In genomic region chr2:83967854-83968253, GRCh38 we compare ENCODE assay signal across 19 cellular contexts.
DNase-seq lines count a peak whose midpoint lies in the region; ATAC-seq, FAIRE-seq and TF ChIP-seq lines count a peak whose summit lies in the region.
"Had no signal": no experiment of that assay in that cellular context is flagged by ENCODE, and none has a peak within 500 bp of the region (broad histone marks: within the 10 kb centered on the region; RNA-seq: fewer than 3 reads in every experiment).

No MANE protein-coding gene starts in this region.

- H3K79me2 ChIP-seq in astrocyte (ENCODE audit: insufficient read depth, low read length) (no peaks in the 10 kb centered on the region), mesendoderm (ENCODE audit: control insufficient read depth, insufficient read depth, low read length) (no peaks in the 10 kb centered on the region)
- H3K79me2 ChIP-seq: hepatocyte had no signal

- H3K56ac ChIP-seq in mesendoderm (ENCODE audit: low read length), result no peak overlapping the region

- H3K27me3 ChIP-seq in astrocyte (ENCODE audit: insufficient read depth, low read length) (no peaks in the 10 kb centered on the region), mesendoderm (ENCODE audit: insufficient read depth, low read length, poor library complexity) (no peaks in the 10 kb centered on the region)
- H3K27me3 ChIP-seq: hepatocyte, suprapubic skin had no signal

- no peak overlapping the region for H3K27ac ChIP-seq in astrocyte (ENCODE audit: low read depth, low read length)
- H3K27ac ChIP-seq in mesendoderm (ENCODE audit: low read depth, low read length), result no peak overlapping the region
- H3K27ac ChIP-seq: hepatocyte, suprapubic skin had no signal

- no peak overlapping the region for H3K9ac ChIP-seq in astrocyte (ENCODE audit: low read length)
- no peak overlapping the region for H3K9ac ChIP-seq in mesendoderm (ENCODE audit: low read length)

- H3K4me3 Mint-ChIP-seq in astrocyte (ENCODE audit: unreplicated experiment) (no peak overlapping the region), T-helper 17 cell (no peak overlapping the region), HFFc6 (no peak overlapping the region)
- H3K4me3 Mint-ChIP-seq: activated CD4-positive, alpha-beta T cell treated with anti-CD3 and anti-CD28 coated beads, Interleukin-2, amount 10 ng/mL, durations not matched to agents 24 days and 14 days; B cell; effector memory CD8-positive, alpha-beta T cell; nephron progenitor cell had no signal

- no peaks in the 10 kb centered on the region for H3K4me1 ChIP-seq in astrocyte (ENCODE audit: insufficient read depth, low read length)
- no peaks in the 10 kb centered on the region for H3K4me1 ChIP-seq in mesendoderm (ENCODE audit: control insufficient read depth, low read depth, low read length)
- H3K4me1 ChIP-seq: suprapubic skin had no signal

- WGBS in mesendoderm (ENCODE audit: extremely low coverage, insufficient coverage, low lambda C conversion rate), result no CpG with 5 or more reads among the region's 2 CpGs

- H4K8ac ChIP-seq in mesendoderm (ENCODE audit: low read depth, low read length), result no peak overlapping the region

- H2BK5ac ChIP-seq in mesendoderm (ENCODE audit: low read length), result no peak overlapping the region

- no peak overlapping the region for H3K23ac ChIP-seq in mesendoderm (ENCODE audit: low read length)

- ATAC-seq in T-helper 17 cell (no peak), HG03025 (IDR thresholded peaks at IDR 0.05; ENCODE audit: low FRiP score, unreplicated experiment) (no peak)
- ATAC-seq: effector memory CD8-positive, alpha-beta T cell had no signal

- H3K18ac ChIP-seq in mesendoderm (ENCODE audit: low read length), result no peak overlapping the region

- H3K9me3 ChIP-seq in astrocyte (ENCODE audit: insufficient read depth, low read depth, low read length) (no peaks in the 10 kb centered on the region), T-helper 17 cell (ENCODE audit: control insufficient read depth, low read length, poor library complexity, severe bottlenecking) (no peaks in the 10 kb centered on the region)
- H3K9me3 ChIP-seq: HAP-1, suprapubic skin had no signal

- no peak overlapping the region for H3K4ac ChIP-seq in mesendoderm (ENCODE audit: low read depth, low read length)

- no peak overlapping the region for H4K5ac ChIP-seq in mesendoderm (ENCODE audit: low read length)

- no peak overlapping the region for H3K4me3 ChIP-seq in astrocyte (ENCODE audit: insufficient read depth, low read depth, low read length)
- H3K4me3 ChIP-seq in mesendoderm (ENCODE audit: low read length), result no peak overlapping the region
- H3K4me3 ChIP-seq: HAP-1, hepatocyte, suprapubic skin had no signal

- H2BK15ac ChIP-seq in mesendoderm (replicated peaks; ENCODE audit: low read depth), result no peak overlapping the region

- H2BK120ac ChIP-seq in mesendoderm (ENCODE audit: low read depth, low read length), result no peak overlapping the region

- TF ChIP-seq CTCF in GM12872 (IDR thresholded peaks at IDR 0.05; ENCODE audit: insufficient read depth, low read depth, low read length), result peak; percentile 32; the same call in 2 of the 3 replicates
- TF ChIP-seq CTCF in astrocyte (IDR thresholded peaks at IDR 0.05; ENCODE audit: insufficient read depth, low read depth, low read length), result no peak
- TF ChIP-seq CTCF in HFFc6 (IDR thresholded peaks at IDR 0.05), result no peak

- FAIRE-seq in astrocyte (lab: Jason Lieb, UNC), result no peak
- FAIRE-seq: RCC 7860 had no signal

- no peak overlapping the region for H2AK5ac ChIP-seq in mesendoderm (ENCODE audit: low read length)

- H3K27ac Mint-ChIP-seq in astrocyte (ENCODE audit: unreplicated experiment) (peak overlapping the region; percentile 42), T-helper 17 cell (no peak overlapping the region), HFFc6 (no peak overlapping the region)
- H3K27ac Mint-ChIP-seq: activated CD4-positive, alpha-beta T cell treated with anti-CD3 and anti-CD28 coated beads, Interleukin-2, amount 10 ng/mL, durations not matched to agents 24 days and 14 days; B cell; effector memory CD8-positive, alpha-beta T cell; nephron progenitor cell had no signal

- H3K36me3 ChIP-seq in astrocyte (ENCODE audit: insufficient read depth, low read length) (no peaks in the 10 kb centered on the region), mesendoderm (ENCODE audit: control insufficient read depth, insufficient read depth, low read length) (no peaks in the 10 kb centered on the region)
- H3K36me3 ChIP-seq: HAP-1, suprapubic skin had no signal

- H3K4me2 ChIP-seq in astrocyte (ENCODE audit: low read length), result no peak overlapping the region
- no peak overlapping the region for H3K4me2 ChIP-seq in mesendoderm (ENCODE audit: low read length)
- H3K4me2 ChIP-seq: hepatocyte had no signal

- H3K9me3 Mint-ChIP-seq in astrocyte (ENCODE audit: unreplicated experiment) (no peaks in the 10 kb centered on the region), HFFc6 (peaks cover 6% of the 10 kb centered on the region)
- H3K9me3 Mint-ChIP-seq: activated CD4-positive, alpha-beta T cell treated with anti-CD3 and anti-CD28 coated beads, Interleukin-2, amount 10 ng/mL, durations not matched to agents 24 days and 14 days; effector memory CD8-positive, alpha-beta T cell had no signal

- H2AFZ ChIP-seq in astrocyte (ENCODE audit: low read depth, low read length), result no peak overlapping the region
- H2AFZ ChIP-seq: hepatocyte had no signal

- H3K4me1 Mint-ChIP-seq in astrocyte (ENCODE audit: low read depth, unreplicated experiment), result peaks cover 24% of the 10 kb centered on the region
- no peaks in the 10 kb centered on the region for H3K4me1 Mint-ChIP-seq in T-helper 17 cell
- no peaks in the 10 kb centered on the region for H3K4me1 Mint-ChIP-seq in HFFc6 (ENCODE audit: low read depth)
- H3K4me1 Mint-ChIP-seq: activated CD4-positive, alpha-beta T cell treated with anti-CD3 and anti-CD28 coated beads, Interleukin-2, amount 10 ng/mL, durations not matched to agents 24 days and 14 days; B cell; nephron progenitor cell had no signal

- no peaks in the 10 kb centered on the region for H3K79me1 ChIP-seq in mesendoderm (ENCODE audit: low read length)

- no peaks in the 10 kb centered on the region for H4K20me1 ChIP-seq in astrocyte (ENCODE audit: insufficient read depth, low read length)

- DNase-seq in NAMALWA (ENCODE audit: low spot score), result peak; percentile 11
- DNase-seq in astrocyte (ENCODE audit: low read depth), result no peak
- peak; percentile 72 for DNase-seq in mesendoderm
- no peak for DNase-seq in T-helper 17 cell
- DNase-seq in HFFc6, result no peak
- no peak for DNase-seq in putamen (ENCODE audit: low spot score)
- DNase-seq: activated CD4-positive, alpha-beta T cell treated with anti-CD3 and anti-CD28 coated beads, Interleukin-2, amount 10 ng/mL, durations not matched to agents 24 days and 14 days; activated naive CD4-positive, alpha-beta T cell; effector memory CD8-positive, alpha-beta T cell; KG1; NCI-H1092 treated with DMSO at 0.1 percent for 48 hours; nephron progenitor cell had no signal

- no peaks in the 10 kb centered on the region for H3K27me3 Mint-ChIP-seq in astrocyte (ENCODE audit: low read depth, unreplicated experiment)
- H3K27me3 Mint-ChIP-seq in T-helper 17 cell, result peaks cover 6% of the 10 kb centered on the region
- no peaks in the 10 kb centered on the region for H3K27me3 Mint-ChIP-seq in HFFc6 (ENCODE audit: insufficient read depth)
- H3K27me3 Mint-ChIP-seq: activated CD4-positive, alpha-beta T cell treated with anti-CD3 and anti-CD28 coated beads, Interleukin-2, amount 10 ng/mL, durations not matched to agents 24 days and 14 days; B cell; effector memory CD8-positive, alpha-beta T cell had no signal

- H3K36me3 Mint-ChIP-seq in astrocyte (ENCODE audit: low read depth, unreplicated experiment) (no peaks in the 10 kb centered on the region), T-helper 17 cell (ENCODE audit: low read depth) (no peaks in the 10 kb centered on the region), HFFc6 (ENCODE audit: low read depth) (no peaks in the 10 kb centered on the region)

Comparison
In these comparisons a context has a peak if more than half of its experiments do, and no peak if none do; other contexts are left out.
1. DNase-seq: peak in NAMALWA (single experiment) and mesendoderm (single experiment); none in astrocyte (single experiment), T-helper 17 cell (0 of 3), HFFc6 (single experiment) and putamen (single experiment).